ENCODE assay signal across 20 cellular contexts in the genomic region with DNA sequence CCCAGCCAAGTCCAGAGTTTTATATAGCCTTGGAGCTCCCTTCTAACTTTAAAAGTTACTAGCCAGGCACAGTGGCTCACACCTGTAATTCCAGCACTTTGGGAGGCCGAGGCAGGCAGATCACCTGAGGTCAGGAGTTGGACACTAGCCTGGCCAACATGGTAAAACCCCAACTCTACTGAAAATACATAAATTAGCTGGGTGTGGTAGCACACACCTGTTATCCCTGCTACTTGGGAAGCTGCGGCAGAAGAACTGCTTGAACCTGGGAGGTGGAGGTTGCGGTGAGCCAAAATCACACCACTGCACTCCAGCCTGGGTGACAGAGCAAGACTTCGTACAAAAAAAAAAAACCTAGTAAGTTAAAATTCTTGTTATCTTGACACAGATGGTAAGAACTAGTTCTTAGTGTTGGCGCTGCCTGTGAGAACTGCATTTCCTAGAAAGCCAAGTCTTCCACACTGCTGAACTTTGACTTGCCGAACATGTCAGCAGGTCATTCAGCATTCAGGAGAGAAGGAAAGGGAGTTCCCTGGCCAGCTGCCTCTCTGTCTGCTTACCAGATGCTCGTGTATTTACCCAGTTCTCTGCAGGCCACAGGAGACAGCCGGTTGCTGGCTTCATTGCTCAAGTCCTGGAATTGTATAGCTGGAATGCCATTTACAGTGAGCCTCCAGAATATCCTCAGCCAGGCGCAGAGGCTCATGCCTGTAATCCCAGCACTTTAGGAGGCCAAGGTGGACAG. TPM values are rescaled to one million over a fixed set of nuclear protein-coding genes. Genes with fewer than 3 reads are reported as not detected.
DNase-seq lines count a peak whose midpoint lies in the region; TF ChIP-seq lines count a peak whose summit lies in the region.
"Not testable (repeated sequence)": the region's sequence is repeated elsewhere in the genome, so short reads cannot be mapped to it uniquely, and the experiment has no call there.
"Had no signal": no experiment of that assay in that cellular context is flagged by ENCODE, and none has a peak within 500 bp of the region (broad histone marks: within the 10 kb centered on the region; RNA-seq: fewer than 3 reads in every experiment).

No MANE protein-coding gene starts in this region.

- H3K4me3 ChIP-seq in fibroblast of lung (replicated peaks in 1 of 4; ENCODE audit: control extremely low read depth in 1 of 4, insufficient read depth in 1 of 4, low read depth in 3 of 4, low read length in 4 of 4); hepatocyte: not testable (repeated sequence)

- DNase-seq in AG08396 (ENCODE audit: low spot score) = peak; percentile 7
- DNase-seq in DMS53 treated with DMSO at 0.1 percent for 48 hours (lab: John Stamatoyannopoulos, UW; ENCODE audit: unreplicated experiment) = peak; percentile 70
- peak; percentile 27 for DNase-seq in NCI-H1092 (lab: John Stamatoyannopoulos, UW)
- peak; percentile 22 to 77 for DNase-seq in NCI-H524 (lab: John Stamatoyannopoulos, UW)
- DNase-seq in SHP77 treated with DMSO at 0.1 percent for 48 hours (lab: John Stamatoyannopoulos, UW) = peak; percentile 60
- peak; percentile 7 to 54 for DNase-seq in fibroblast of lung (ENCODE audit: low read depth in 2 of 2)
- DNase-seq in hepatocyte (ENCODE audit: low spot score) = peak; percentile 28
- DNase-seq in myocyte (ENCODE audit: low read depth) = peak; percentile 25

- H3K4me2 ChIP-seq in fibroblast of lung (ENCODE audit: extremely low read depth, insufficient read depth, low read length); hepatocyte: not testable (repeated sequence)

- H3K79me2 ChIP-seq in fibroblast of lung (ENCODE audit: control insufficient read depth, insufficient read depth, low read length); hepatocyte: not testable (repeated sequence)

- H3K27ac ChIP-seq in fibroblast of lung (ENCODE audit: insufficient read depth, low read length); hepatocyte: not testable (repeated sequence)

- H4K20me1 ChIP-seq in fibroblast of lung (ENCODE audit: control insufficient read depth, extremely low read depth, insufficient read depth, low read length); hepatocyte (ENCODE audit: insufficient read depth, poor library complexity, severe bottlenecking): not testable (repeated sequence)

- H3K9me2 ChIP-seq in hepatocyte (replicated peaks; ENCODE audit: insufficient read depth) = not testable (repeated sequence)

- H3K9ac ChIP-seq in fibroblast of lung (ENCODE audit: insufficient read depth, low read length) = not testable (repeated sequence)

- not testable (repeated sequence) for TF ChIP-seq CTCF in fibroblast of lung (conservative IDR thresholded peaks at IDR 0.05 in 1 of 2, IDR thresholded peaks at IDR 0.05 in 1 of 2; ENCODE audit: low read depth in 1 of 2, low read length in 2 of 2); hepatocyte (IDR thresholded peaks at IDR 0.05; ENCODE audit: poor library complexity)

- 65% methylated on average over 9 of the region's 9 CpGs for WGBS in hepatocyte (ENCODE audit: low lambda C conversion rate, missing lambda C conversion rate)

- not testable (repeated sequence) for H3K4me1 ChIP-seq in fibroblast of lung (ENCODE audit: control insufficient read depth, extremely low read depth, insufficient read depth, low read length); hepatocyte (ENCODE audit: insufficient read depth)

- not testable (repeated sequence) for H2AFZ ChIP-seq in fibroblast of lung (ENCODE audit: low read length); hepatocyte

- not testable (repeated sequence) for H3K36me3 ChIP-seq in fibroblast of lung (ENCODE audit: control insufficient read depth, insufficient read depth, low read length); hepatocyte (replicated peaks; ENCODE audit: insufficient read depth, low read depth)

- H3K27me3 ChIP-seq in fibroblast of lung (ENCODE audit: control insufficient read depth, insufficient read depth, low read length); hepatocyte: not testable (repeated sequence)

- H3K9me3 ChIP-seq in fibroblast of lung (ENCODE audit: control insufficient read depth, insufficient read depth, low read depth, low read length); hepatocyte (ENCODE audit: low read depth): not testable (repeated sequence)

RNA-seq across cellular contexts. Expression of gene CCDC201, which starts 40.3 kb away (rescaled TPM):
- total RNA-seq in fibroblast of lung (not detected in 2 replicates), hepatocyte (not detected in 2 replicates), myocyte (not detected in 2 replicates)
- polyA plus RNA-seq in fibroblast of lung (not detected in 2 replicates), hepatocyte (not detected in 2 replicates)
- not detected in 2 replicates for polyA plus RNA-seq in fibroblast of lung (2012)
- not detected in 2 replicates for polyA minus RNA-seq in fibroblast of lung (ENCODE audit: low replicate concordance)
- not detected for polyA plus RNA-seq in myocyte (2012)
- total RNA-seq: A172; activated naive CD8-positive, alpha-beta T cell treated with anti-CD3 and anti-CD28 coated beads, Interleukin-2, amount 10 ng/mL, durations not matched to agents 7 days and 5 days; ascending aorta; cardiac septum; left lung; mesenteric fat pad; NCI-H460; PC-9; T-helper 2 cell treated with Interferon-gamma antibody and Interleukin-4, amounts not matched to agents 100 ng/mL and 5 ng/mL, for 36 hours; thoracic aorta; vagina had no signal
- polyA plus RNA-seq: immature natural killer cell had no signal

RNA-seq across cellular contexts. Expression of gene IGFBP1, which starts 55.7 kb away (rescaled TPM):
- total RNA-seq in fibroblast of lung (not detected in 2 replicates), hepatocyte (20.0 and 20.4 TPM in 2 replicates), myocyte (not detected in 2 replicates)
- polyA plus RNA-seq in fibroblast of lung (not detected in 2 replicates), hepatocyte (19.6 and 26.3 TPM in 2 replicates)
- not detected in 2 replicates for polyA plus RNA-seq in fibroblast of lung (2012)
- 0.94 TPM in 1 of 2 replicates, not detected in the other for polyA minus RNA-seq in fibroblast of lung (ENCODE audit: low replicate concordance)
- 1.0 TPM for polyA plus RNA-seq in myocyte (2012)
- total RNA-seq: activated naive CD8-positive, alpha-beta T cell treated with anti-CD3 and anti-CD28 coated beads, Interleukin-2, amount 10 ng/mL, durations not matched to agents 7 days and 5 days; ascending aorta; cardiac septum; left lung; mesenteric fat pad; T-helper 2 cell treated with Interferon-gamma antibody and Interleukin-4, amounts not matched to agents 100 ng/mL and 5 ng/mL, for 36 hours; thoracic aorta had no signal
- polyA plus RNA-seq: immature natural killer cell had no signal

Comparison
In these comparisons a context has a peak if more than half of its experiments do, and no peak if none do; other contexts are left out.
1. DNase-seq: peak in every context shown above with its lines; median percentile 70 in DMS53 treated with DMSO at 0.1 percent for 48 hours; 60 in SHP77 treated with DMSO at 0.1 percent for 48 hours; 50 in NCI-H524; 30 in fibroblast of lung; 28 in hepatocyte; 27 in NCI-H1092; 25 in myocyte; 7 in AG08396.
2. RNA of gene IGFBP1, which starts 55.7 kb away (total RNA-seq): 20.0 to 20.4 TPM in hepatocyte; not detected in myocyte and not detected in fibroblast of lung; every median in the first group is over 10 times any median in the second.